ENCODE assay signal across 2 cellular contexts in genomic region chr1:18103788-18104421, GRCh38.
TF ChIP-seq lines count a peak whose summit lies in the region.

No MANE protein-coding gene starts in this region.

TF ChIP-seq in A549, 52 proteins besides CTCF, POLR2A, EP300 and RAD21:
- TF ChIP-seq NPAS2 (CRISPR knock-in tag; IDR thresholded peaks at IDR 0.05; ENCODE audit: borderline replicate concordance) (0 out of 2 replicates have a peak, but pooled peaks have one; percentile 25), ZC3H11A (IDR thresholded peaks at IDR 0.05) (no peak)

TF ChIP-seq in H1, 55 proteins besides CTCF, POLR2A, EP300 and RAD21:
- TF ChIP-seq TAF7 (optimal IDR thresholded peaks at IDR 0.05; ENCODE audit: borderline replicate concordance, low read depth, low read length): no peak
- TF ChIP-seq RFX5 (IDR thresholded peaks at IDR 0.05; ENCODE audit: borderline replicate concordance, low read depth, low read length): no peak
- TF ChIP-seq PHF8 (conservative IDR thresholded peaks at IDR 0.05; ENCODE audit: low read depth, low read length): no peak
- TF ChIP-seq, protein P1, sequence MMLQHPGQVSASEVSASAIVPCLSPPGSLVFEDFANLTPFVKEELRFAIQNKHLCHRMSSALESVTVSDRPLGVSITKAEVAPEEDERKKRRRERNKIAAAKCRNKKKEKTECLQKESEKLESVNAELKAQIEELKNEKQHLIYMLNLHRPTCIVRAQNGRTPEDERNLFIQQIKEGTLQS (IDR thresholded peaks at IDR 0.05; ENCODE audit: insufficient read depth, low read depth, low read length): no peak
- TF ChIP-seq SIN3A (conservative IDR thresholded peaks at IDR 0.05 in 1 of 2, IDR thresholded peaks at IDR 0.05 in 1 of 2; ENCODE audit: low read depth in 1 of 2, low read length in 2 of 2): no peak
- TF ChIP-seq KDM1A (IDR thresholded peaks at IDR 0.05; ENCODE audit: borderline replicate concordance, low read length): no peak
- no peak for TF ChIP-seq BCL11A (IDR thresholded peaks at IDR 0.05; ENCODE audit: low read depth in 2 of 2, low read length in 2 of 2)
- TF ChIP-seq USF2 (IDR thresholded peaks at IDR 0.05; ENCODE audit: low read length): no peak
- no peak for TF ChIP-seq SP1 (IDR thresholded peaks at IDR 0.05; ENCODE audit: low read depth, low read length)
- no peak for TF ChIP-seq CREB1 (IDR thresholded peaks at IDR 0.05)
- TF ChIP-seq HDAC6 (IDR thresholded peaks at IDR 0.05; ENCODE audit: low read depth, low read length): no peak
- TF ChIP-seq GTF2F1 (IDR thresholded peaks at IDR 0.05; ENCODE audit: borderline replicate concordance, low read depth, low read length): no peak
- no peak for TF ChIP-seq BACH1 (IDR thresholded peaks at IDR 0.05; ENCODE audit: low read length)
